ENCODE assay signal across 16 cellular contexts in the genomic region with DNA sequence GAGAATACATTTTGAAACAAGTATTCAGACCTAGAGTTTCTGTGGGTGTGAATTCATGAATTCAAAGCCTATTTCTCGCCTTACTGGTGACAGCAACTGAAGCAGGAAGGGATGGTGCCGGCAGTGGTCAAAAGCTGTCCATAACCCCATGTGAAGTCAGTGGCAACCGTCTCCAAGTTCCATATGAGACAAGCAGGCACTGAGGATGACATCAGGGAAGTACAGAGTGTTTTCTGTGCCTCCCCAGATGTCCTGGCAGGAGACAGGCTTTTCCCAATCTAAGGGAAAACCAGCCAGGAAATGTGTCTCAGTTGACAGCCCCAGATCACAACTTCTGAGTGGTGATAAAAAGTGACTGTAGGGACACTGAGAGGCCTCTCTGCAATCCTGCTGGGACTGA.
DNase-seq lines count a peak whose midpoint lies in the region; ATAC-seq and TF ChIP-seq lines count a peak whose summit lies in the region.
"Had no signal": no experiment of that assay in that cellular context is flagged by ENCODE, and none has a peak within 500 bp of the region (broad histone marks: within the 10 kb centered on the region; RNA-seq: fewer than 3 reads in every experiment).

No MANE protein-coding gene starts in this region.

- H3K27me3 ChIP-seq in gastroesophageal sphincter = no peaks in the 10 kb centered on the region

- peaks cover 0 to 35% (median 3%) of the 10 kb centered on the region in 3 donors for H3K4me1 ChIP-seq in gastroesophageal sphincter

- 61 to 75% methylated on average over 3 of the region's 3 CpGs for WGBS in gastroesophageal sphincter (ENCODE audit: low coverage in 1 of 2), 2 donors

- no peaks in the 10 kb centered on the region for H3K9me3 ChIP-seq in gastroesophageal sphincter
- H3K9me3 ChIP-seq: Caco-2 had no signal

- peak; percentile 67 for ATAC-seq in HG02798 (IDR thresholded peaks at IDR 0.05; ENCODE audit: poor library complexity, unreplicated experiment)
- peak; percentile 42 for ATAC-seq in gastroesophageal sphincter
- no peak for ATAC-seq in HG02884 (IDR thresholded peaks at IDR 0.05; ENCODE audit: unreplicated experiment)

- DNase-seq in NK-92 treated with Interleukin-12 subunit alpha and Interleukin-12 subunit beta, amount 100 ng/mL, for 24 hours (lab: John Stamatoyannopoulos, UW) = peak; percentile 23
- DNase-seq in NK-92 (lab: John Stamatoyannopoulos, UW; ENCODE audit: unreplicated experiment) (no peak), nucleus accumbens (lab: John Stamatoyannopoulos, UW) (peak in 34 of 56 donors; percentile 4 to 69 (median 42)), GM13977 (ENCODE audit: low spot score) (no peak), NCI-H510A treated with DMSO at 0.1 percent for 48 hours (lab: John Stamatoyannopoulos, UW) (no peak)
- DNase-seq: Caco-2; effector CD4-positive, alpha-beta T cell; GF-D8; HCEC 1CT; NCI-H2107; stimulated activated CD4-positive, alpha-beta T cell treated with anti-CD3 and anti-CD28 coated beads, Interleukin-4, amount 100 ng/mL, for 4 hours; stimulated activated naive CD4-positive, alpha-beta T cell treated with Interleukin-2 at 50 U/mL for 16 hours had no signal

- no peak for TF ChIP-seq CTCF in gastroesophageal sphincter (IDR thresholded peaks at IDR 0.05)
- TF ChIP-seq CTCF in GM13977 (IDR thresholded peaks at IDR 0.05; ENCODE audit: extremely low read depth, insufficient read depth, missing control alignments) = no peak

- no peak for TF ChIP-seq POLR2A in gastroesophageal sphincter (IDR thresholded peaks at IDR 0.05)

- H3K36me3 ChIP-seq in gastroesophageal sphincter = no peaks in the 10 kb centered on the region

- TF ChIP-seq EP300 in gastroesophageal sphincter (IDR thresholded peaks at IDR 0.05) = no peak

- in situ Hi-C loops in GM13977 (cut with MboI; ENCODE audit: low pct_unique_long_range_greater_than_20kb, low sequenced_read_pairs, unreplicated experiment) = no loop called here

- peak overlapping the region in 1 of 4 donors; percentile 13 for H3K27ac ChIP-seq in gastroesophageal sphincter
- H3K27ac ChIP-seq: 22Rv1 had no signal

- no peak overlapping the region for H3K4me3 ChIP-seq in gastroesophageal sphincter

Comparison
In these comparisons a context has a peak if more than half of its experiments do, and no peak if none do; other contexts are left out.
1. DNase-seq: peak in NK-92 treated with Interleukin-12 subunit alpha and Interleukin-12 subunit beta, amount 100 ng/mL, for 24 hours (single experiment) and nucleus accumbens (34 of 56); none in NK-92 (single experiment), GM13977 (single experiment) and NCI-H510A treated with DMSO at 0.1 percent for 48 hours (single experiment).